ENCODE assay signal across 14 cellular contexts in the genomic region with DNA sequence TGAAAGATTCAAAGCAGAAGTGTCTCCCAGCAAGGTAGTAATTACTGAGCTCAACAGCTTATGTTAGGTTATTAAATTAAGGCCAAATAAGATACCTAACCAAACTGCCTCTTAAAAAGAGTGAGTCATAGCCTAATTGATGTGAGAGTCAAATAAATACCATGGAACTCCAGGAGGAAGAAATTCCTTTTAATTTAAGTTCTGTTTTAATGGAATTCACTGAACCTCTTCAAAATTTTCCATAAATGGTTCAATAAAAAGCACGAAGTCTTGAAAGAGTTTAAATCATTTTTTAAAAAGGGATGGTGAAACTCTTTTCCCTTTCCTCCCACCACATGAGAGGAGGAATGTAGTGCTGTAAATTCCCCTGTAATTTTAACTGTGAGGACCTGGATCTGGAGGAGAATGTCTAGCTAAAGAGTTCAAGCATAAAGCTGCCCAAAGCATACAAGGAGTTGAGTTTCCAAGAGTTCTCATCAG.
A peak's percentile ranks its signal among the peaks of the same experiment; 100 is the strongest.
DNase-seq lines count a peak whose midpoint lies in the region; ATAC-seq and TF ChIP-seq lines count a peak whose summit lies in the region.
"Had no signal": no experiment of that assay in that cellular context is flagged by ENCODE, and none has a peak within 500 bp of the region (broad histone marks: within the 10 kb centered on the region; RNA-seq: fewer than 3 reads in every experiment).

No MANE protein-coding gene starts in this region.

- H3K9me3 ChIP-seq in muscle layer of duodenum (ENCODE audit: control insufficient read depth in 1 of 2, low read length in 2 of 2) (no peaks in the 10 kb centered on the region), MG63 (no peaks in the 10 kb centered on the region)

- H3K36me3 ChIP-seq in muscle layer of duodenum (ENCODE audit: control insufficient read depth in 1 of 2, insufficient read depth in 2 of 2, low read length in 2 of 2) = no peaks in the 10 kb centered on the region
- H3K36me3 ChIP-seq in MG63 = no peaks in the 10 kb centered on the region

- no peak for TF ChIP-seq CTCF in astrocyte of the spinal cord (IDR thresholded peaks at IDR 0.05; ENCODE audit: low read depth, low read length)

- no peak overlapping the region for H3K4me3 ChIP-seq in astrocyte of the spinal cord (ENCODE audit: low read depth, low read length)
- no peak overlapping the region for H3K4me3 ChIP-seq in muscle layer of duodenum (ENCODE audit: low read depth in 1 of 2, low read length in 2 of 2)
- no peak overlapping the region for H3K4me3 ChIP-seq in MG63

- H3K27me3 ChIP-seq in muscle layer of duodenum (ENCODE audit: low read depth, low read length) = no peaks in the 10 kb centered on the region
- H3K27me3 ChIP-seq in MG63 = no peaks in the 10 kb centered on the region

- peak overlapping the region; percentile 30 for H3K27ac ChIP-seq in muscle layer of duodenum (ENCODE audit: low read length)

- H3K4me1 ChIP-seq in muscle layer of duodenum (ENCODE audit: control insufficient read depth in 1 of 2, insufficient read depth in 2 of 2, low read length in 2 of 2) = peaks cover 5 to 18% of the 10 kb centered on the region in 2 donors

- no peak for ATAC-seq in HG03442 (IDR thresholded peaks at IDR 0.05; ENCODE audit: unreplicated experiment)

- in situ Hi-C loops in Caki2 (cut with HindIII; ENCODE audit: low pct_unique_long_range_greater_than_20kb, low sequenced_read_pairs) (no loop called here), astrocyte of the spinal cord (cut with HindIII; ENCODE audit: low sequenced_read_pairs) (no loop called here)

- DNase-seq in Caki2 (ENCODE audit: low read depth) (peak; percentile 70), NCI-H1105 (lab: John Stamatoyannopoulos, UW) (peak; percentile 49), astrocyte of the spinal cord (ENCODE audit: low read depth, low spot score) (peak; percentile 44), NCI-H526 treated with DMSO at 0.1 percent for 48 hours (lab: John Stamatoyannopoulos, UW) (no peak), MG63 (no peak), cerebellar nuclear complex (lab: John Stamatoyannopoulos, UW) (no peak)
- DNase-seq: activated naive CD4-positive, alpha-beta T cell treated with anti-CD3 and anti-CD28 coated beads for 36 hours; CD4-positive, CD25-positive, alpha-beta regulatory T cell; GOT3; MV-4-11; stimulated activated CD4-positive, alpha-beta T cell treated with anti-CD3 and anti-CD28 coated beads, Interleukin-4, amount 100 ng/mL, for 4 hours; substantia nigra had no signal

Comparison
In these comparisons a context has a peak if more than half of its experiments do, and no peak if none do; other contexts are left out.
1. DNase-seq: peak in Caki2 (single experiment), NCI-H1105 (single experiment) and astrocyte of the spinal cord (single experiment); none in NCI-H526 treated with DMSO at 0.1 percent for 48 hours (single experiment), MG63 (single experiment) and cerebellar nuclear complex (0 of 2).